ENCODE assay signal across 33 cellular contexts in the genomic region with DNA sequence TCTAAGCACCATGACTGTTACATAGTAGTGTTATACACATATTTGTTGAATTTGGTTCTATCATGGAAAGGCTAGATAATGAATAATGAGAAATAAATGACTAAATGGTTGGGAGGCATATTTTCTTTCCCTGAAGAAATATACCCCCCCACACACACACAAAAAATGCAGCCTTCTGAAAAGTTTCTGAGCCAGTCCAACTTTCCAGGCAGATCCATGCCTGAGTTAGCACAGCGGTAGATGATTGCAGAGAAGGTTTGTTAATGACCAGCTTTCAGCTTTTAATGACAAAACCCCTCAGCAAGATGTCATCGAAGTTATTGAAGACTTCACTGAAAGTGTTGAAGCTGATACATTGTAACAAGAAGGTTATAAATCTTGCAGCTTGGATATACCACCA.
"Had no signal": no experiment of that assay in that cellular context is flagged by ENCODE, and none has a peak within 500 bp of the region (broad histone marks: within the 10 kb centered on the region; RNA-seq: fewer than 3 reads in every experiment).

No MANE protein-coding gene starts in this region.

- H3K4me1 ChIP-seq: adrenal gland, body of pancreas, breast epithelium, Peyer's patch had no signal

- H3K4me3 ChIP-seq: adrenal gland, body of pancreas, breast epithelium, Peyer's patch had no signal

- H3K36me3 ChIP-seq: adrenal gland, breast epithelium had no signal

- DNase-seq: activated B cell treated with CpG ODN at 0.5 μM for 24 hours; activated CD4-positive, alpha-beta memory T cell treated with anti-CD3 and anti-CD28 coated beads for 36 hours; activated CD4-positive, alpha-beta T cell treated with anti-CD3 and anti-CD28 coated beads for 4 hours; activated CD4-positive, alpha-beta T cell treated with anti-CD3 and anti-CD28 coated beads, Interleukin-2, amount 50 U/mL, for 1 hour; activated CD4-positive, CD25-positive, alpha-beta regulatory T cell treated with anti-CD3 and anti-CD28 coated beads, Interleukin-2, amount 50 U/mL, for 72 hours; activated CD8-positive, alpha-beta memory T cell treated with anti-CD3 and anti-CD28 coated beads, Interleukin-2, amount 50 U/mL, for 4 hours; activated gamma-delta T cell treated with Interleukin-2 at 50 U/mL for 16 hours; activated naive CD4-positive, alpha-beta T cell treated with anti-CD3 and anti-CD28 coated beads for 36 hours; activated T-cell treated with anti-CD3 and anti-CD28 coated beads for 4 hours; activated T-cell treated with anti-CD3 and anti-CD28 coated beads, Interleukin-2, amount 50 U/mL, for 4 hours; adrenal gland; body of pancreas; Karpas-422; NCI-H1105; NCI-H1417 treated with DMSO at 0.1 percent for 48 hours; NCI-H187 treated with DMSO at 0.1 percent for 48 hours; NCI-H2081; NCI-H2171 treated with DMSO at 0.1 percent for 48 hours; NCI-H2227 treated with DMSO at 0.1 percent for 48 hours; NCI-H446; NCI-H510A treated with DMSO at 0.1 percent for 48 hours; NCI-H526 treated with DMSO at 0.1 percent for 48 hours; Peyer's patch; SW 1271; T-helper 1 cell; T-helper 2 cell; T-helper 9 cell had no signal

- H3K27ac Mint-ChIP-seq: activated B cell treated with CpG ODN at 0.5 μM for 24 hours; activated naive CD4-positive, alpha-beta T cell treated with anti-CD3 and anti-CD28 coated beads for 36 hours; activated naive CD4-positive, alpha-beta T cell treated with anti-CD3 and anti-CD28 coated beads, Interleukin-2, amount 50 U/mL, for 72 hours; activated T-helper 1 cell treated with anti-CD3 and anti-CD28 coated beads, Interleukin-12 subunit alpha, Interleukin-12 subunit beta, Interleukin-2, Interleukin-4 antibody, amounts not matched to agents 30 ng/mL and 10 ng/mL and 1 ng/mL, durations not matched to agents 14 hours and 24 hours and 36 hours had no signal

- H3K27me3 Mint-ChIP-seq: activated B cell treated with CpG ODN at 0.5 μM for 24 hours; activated CD4-positive, alpha-beta memory T cell treated with anti-CD3 and anti-CD28 coated beads for 36 hours had no signal

- H3K27ac ChIP-seq: adrenal gland, body of pancreas, breast epithelium, Peyer's patch, RWPE1, VCaP had no signal

- H3K36me3 Mint-ChIP-seq: activated CD4-positive, alpha-beta memory T cell treated with anti-CD3 and anti-CD28 coated beads for 36 hours; activated naive CD4-positive, alpha-beta T cell treated with anti-CD3 and anti-CD28 coated beads, Interleukin-2, amount 50 U/mL, for 72 hours had no signal

- H3K9me3 Mint-ChIP-seq: activated B cell treated with CpG ODN at 0.5 μM for 24 hours; activated CD4-positive, alpha-beta memory T cell treated with anti-CD3 and anti-CD28 coated beads for 36 hours; activated naive CD4-positive, alpha-beta T cell treated with anti-CD3 and anti-CD28 coated beads for 36 hours; activated naive CD4-positive, alpha-beta T cell treated with anti-CD3 and anti-CD28 coated beads, Interleukin-2, amount 50 U/mL, for 72 hours; activated T-helper 1 cell treated with anti-CD3 and anti-CD28 coated beads, Interleukin-12 subunit alpha, Interleukin-12 subunit beta, Interleukin-2, Interleukin-4 antibody, amounts not matched to agents 30 ng/mL and 10 ng/mL and 1 ng/mL, durations not matched to agents 14 hours and 24 hours and 36 hours had no signal

- H3K27me3 ChIP-seq: adrenal gland, body of pancreas, breast epithelium, Peyer's patch had no signal

- H3K9me3 ChIP-seq: adrenal gland, body of pancreas, Peyer's patch had no signal

- H3K4me1 Mint-ChIP-seq: activated B cell treated with CpG ODN at 0.5 μM for 24 hours had no signal

- H3K4me3 Mint-ChIP-seq: activated B cell treated with CpG ODN at 0.5 μM for 24 hours; activated CD4-positive, alpha-beta memory T cell treated with anti-CD3 and anti-CD28 coated beads for 36 hours; activated naive CD4-positive, alpha-beta T cell treated with anti-CD3 and anti-CD28 coated beads for 36 hours; activated T-cell treated with anti-CD3 and anti-CD28 coated beads, Interleukin-2, amount 50 U/mL, for 4 hours; activated T-helper 1 cell treated with anti-CD3 and anti-CD28 coated beads, Interleukin-12 subunit alpha, Interleukin-12 subunit beta, Interleukin-2, Interleukin-4 antibody, amounts not matched to agents 30 ng/mL and 10 ng/mL and 1 ng/mL, durations not matched to agents 14 hours and 24 hours and 36 hours had no signal

- ATAC-seq: activated naive CD4-positive, alpha-beta T cell treated with anti-CD3 and anti-CD28 coated beads, Interleukin-2, amount 50 U/mL, for 72 hours; activated T-cell treated with anti-CD3 and anti-CD28 coated beads, Interleukin-2, amount 50 U/mL, for 4 hours; body of pancreas; Right ventricle myocardium inferior had no signal
